Comparison of ENCODE assay signal across 7 cellular contexts in genomic region chr9:37408933-37409710, GRCh38.
A peak's percentile ranks its signal among the peaks of the same experiment; 100 is the strongest.
DNase-seq lines count a peak whose midpoint lies in the region; ATAC-seq lines count a peak whose summit lies in the region.

No MANE protein-coding gene starts in this region.

- ATAC-seq in GM19438 (IDR thresholded peaks at IDR 0.05; ENCODE audit: low read depth, unreplicated experiment) (peak; percentile 72), HG03378 (IDR thresholded peaks at IDR 0.05; ENCODE audit: unreplicated experiment) (peak; percentile 89)

- DNase-seq in activated CD8-positive, alpha-beta memory T cell treated with anti-CD3 and anti-CD28 coated beads, Interleukin-2, amount 50 U/mL, for 48 hours, result peak; percentile 82
- peak; percentile 22 to 32 (median 28) for DNase-seq in stimulated activated CD4-positive, alpha-beta T cell treated with anti-CD3 and anti-CD28 coated beads, TNF-alpha, amount 100 ng/mL, for 1 hour (ENCODE audit: low read depth in 3 of 3, low spot score in 1 of 3)
- DNase-seq in GDM1 (lab: John Stamatoyannopoulos, UW), result no peak
- DNase-seq in KBM-7, result no peak
- no peak for DNase-seq in kidney glomerular epithelial cell (lab: John Stamatoyannopoulos, UW)

- in situ Hi-C loops in KBM-7 (cut with MboI; ENCODE audit: low pct_unique_long_range_greater_than_20kb, low sequenced_read_pairs), result no loop called here

Comparison
In these comparisons a context has a peak if more than half of its experiments do, and no peak if none do; other contexts are left out.
1. DNase-seq: peak in activated CD8-positive, alpha-beta memory T cell treated with anti-CD3 and anti-CD28 coated beads, Interleukin-2, amount 50 U/mL, for 48 hours (single experiment) and stimulated activated CD4-positive, alpha-beta T cell treated with anti-CD3 and anti-CD28 coated beads, TNF-alpha, amount 100 ng/mL, for 1 hour (3 of 3); none in GDM1 (single experiment), KBM-7 (single experiment) and kidney glomerular epithelial cell (single experiment).